ENCODE assay signal across 1 cellular context in genomic region chr2:145691659-145692058, GRCh38.
A peak's percentile ranks its signal among the peaks of the same experiment; 100 is the strongest.
TF ChIP-seq lines count a peak whose summit lies in the region.

No MANE protein-coding gene starts in this region.

TF ChIP-seq in K562, 482 proteins besides CTCF, POLR2A, EP300 and RAD21 (continued from another document):
- TF ChIP-seq CHAMP1 (IDR thresholded peaks at IDR 0.05) = 0 out of 2 replicates have a peak, but pooled peaks have one; percentile 14
- TF ChIP-seq ZFP30 (CRISPR knock-in tag; IDR thresholded peaks at IDR 0.05; ENCODE audit: borderline replicate concordance) = no peak
